ENCODE assay signal across 35 cellular contexts in genomic region chr1:74038042-74038441, GRCh38.
DNase-seq lines count a peak whose midpoint lies in the region; ATAC-seq and TF ChIP-seq lines count a peak whose summit lies in the region.
"Had no signal": no experiment of that assay in that cellular context is flagged by ENCODE, and none has a peak within 500 bp of the region (broad histone marks: within the 10 kb centered on the region; RNA-seq: fewer than 3 reads in every experiment).

No MANE protein-coding gene starts in this region.

- TF ChIP-seq CTCF in sigmoid colon (IDR thresholded peaks at IDR 0.05), result no peak

- no peak overlapping the region for H4K91ac ChIP-seq in neuronal stem cell (ENCODE audit: low read depth, low read length, poor library complexity)

- no peak overlapping the region for H3K14ac ChIP-seq in neuronal stem cell (ENCODE audit: low read length)

- no peaks in the 10 kb centered on the region for H3K79me1 ChIP-seq in neuronal stem cell (ENCODE audit: low read depth, low read length)

- H3K4me3 Mint-ChIP-seq in stimulated activated effector memory CD8-positive, alpha-beta T cell treated with anti-CD3 and anti-CD28 coated beads, Interleukin-12 subunit alpha, Interleukin-12 subunit beta, amount 100 ng/mL, for 72 hours, result no peak overlapping the region
- H3K4me3 Mint-ChIP-seq: B cell; CD14-positive monocyte; CD4-positive, alpha-beta memory T cell; CD4-positive, alpha-beta T cell; CD8-positive, alpha-beta memory T cell; CD8-positive, alpha-beta T cell had no signal

- no peak overlapping the region for H4K8ac ChIP-seq in neuronal stem cell (ENCODE audit: low read depth, low read length)

- H3K9me3 ChIP-seq in neuronal stem cell (replicated peaks in 1 of 2; ENCODE audit: control insufficient read depth in 2 of 2, insufficient read depth in 1 of 2, low read depth in 1 of 2, low read length in 2 of 2) (peaks cover 0 to 1% of the 10 kb centered on the region in 2 donors), sigmoid colon (peaks cover 0 to 2% (median 0%) of the 10 kb centered on the region in 4 donors)
- H3K9me3 ChIP-seq: A549, BE2C, BLaER1, Caco-2 had no signal

- no peak for TF ChIP-seq EP300 in sigmoid colon (IDR thresholded peaks at IDR 0.05)

- H3K9me3 Mint-ChIP-seq in stimulated activated effector memory CD8-positive, alpha-beta T cell treated with anti-CD3 and anti-CD28 coated beads, Interleukin-12 subunit alpha, Interleukin-12 subunit beta, amount 100 ng/mL, for 72 hours, result peaks cover 5% of the 10 kb centered on the region

- H2BK5ac ChIP-seq in neuronal stem cell (ENCODE audit: low read length), result no peak overlapping the region

- H3K9ac ChIP-seq in neuronal stem cell (ENCODE audit: low read depth, low read length, poor library complexity), result no peak overlapping the region
- H3K9ac ChIP-seq: BLaER1; BLaER1 treated with 17β-estradiol and CSF1 and Interleukin-3, amounts not matched to agents 10 nM and 100 nM had no signal

- H3K23ac ChIP-seq in neuronal stem cell (ENCODE audit: low read depth, low read length, poor library complexity), result peak overlapping the region; percentile 6

- H3K27ac Mint-ChIP-seq in stimulated activated effector memory CD8-positive, alpha-beta T cell treated with anti-CD3 and anti-CD28 coated beads, Interleukin-12 subunit alpha, Interleukin-12 subunit beta, amount 100 ng/mL, for 72 hours, result no peak overlapping the region
- H3K27ac Mint-ChIP-seq: B cell; CD14-positive monocyte; CD4-positive, alpha-beta memory T cell; CD4-positive, alpha-beta T cell; CD4-positive, CD25-positive, alpha-beta regulatory T cell; CD8-positive, alpha-beta T cell had no signal

- H3K36me3 ChIP-seq in neuronal stem cell (replicated peaks in 1 of 2; ENCODE audit: control insufficient read depth in 2 of 2, insufficient read depth in 2 of 2, low read length in 2 of 2) (no peaks in the 10 kb centered on the region), sigmoid colon (no peaks in the 10 kb centered on the region)
- H3K36me3 ChIP-seq: BE2C; BLaER1; BLaER1 treated with 17β-estradiol and CSF1 and Interleukin-3, amounts not matched to agents 10 nM and 100 nM had no signal

- H2AK5ac ChIP-seq in neuronal stem cell (ENCODE audit: low read depth, low read length), result no peak overlapping the region

- H3K27me3 ChIP-seq in neuronal stem cell (ENCODE audit: control insufficient read depth in 3 of 3, insufficient read depth in 3 of 3, low read depth in 1 of 3, low read length in 3 of 3) (no peaks in the 10 kb centered on the region), sigmoid colon (no peaks in the 10 kb centered on the region)
- H3K27me3 ChIP-seq: BE2C; BLaER1; BLaER1 treated with 17β-estradiol and CSF1 and Interleukin-3, amounts not matched to agents 10 nM and 100 nM had no signal

- H3K27ac ChIP-seq in neuronal stem cell (replicated peaks; ENCODE audit: low read length) (no peak overlapping the region), sigmoid colon (no peak overlapping the region)
- H3K27ac ChIP-seq: 22Rv1; A549; BLaER1; BLaER1 treated with 17β-estradiol and CSF1 and Interleukin-3, amounts not matched to agents 10 nM and 100 nM; C4-2B had no signal

- peak; percentile 32 for ATAC-seq in stimulated activated effector memory CD8-positive, alpha-beta T cell treated with anti-CD3 and anti-CD28 coated beads, Interleukin-12 subunit alpha, Interleukin-12 subunit beta, amount 100 ng/mL, for 72 hours
- no peak for ATAC-seq in HG03457 (IDR thresholded peaks at IDR 0.05; ENCODE audit: unreplicated experiment)
- ATAC-seq: A549; CD8-positive, alpha-beta T cell had no signal

- H3K4ac ChIP-seq in neuronal stem cell (ENCODE audit: low read length), result no peak overlapping the region

- WGBS in neuronal stem cell (ENCODE audit: extremely low coverage in 2 of 2, insufficient read length in 2 of 2, insufficient replicate concordance in 1 of 2), 2 donors, result no CpG with 5 or more reads among the region's 3 CpGs
- 86 to 87% methylated on average over 3 of the region's 3 CpGs for WGBS in sigmoid colon, 2 donors

- no peak for TF ChIP-seq POLR2A in sigmoid colon (IDR thresholded peaks at IDR 0.05)

- H3K36me3 Mint-ChIP-seq in stimulated activated effector memory CD8-positive, alpha-beta T cell treated with anti-CD3 and anti-CD28 coated beads, Interleukin-12 subunit alpha, Interleukin-12 subunit beta, amount 100 ng/mL, for 72 hours, result no peaks in the 10 kb centered on the region
- H3K36me3 Mint-ChIP-seq: CD14-positive monocyte; CD4-positive, alpha-beta memory T cell; CD4-positive, CD25-positive, alpha-beta regulatory T cell; CD8-positive, alpha-beta memory T cell; CD8-positive, alpha-beta T cell had no signal

- H3K4me2 ChIP-seq in neuronal stem cell (ENCODE audit: insufficient read depth, low read length, poor library complexity, severe bottlenecking), result no peak overlapping the region
- H3K4me2 ChIP-seq: A549; BLaER1; BLaER1 treated with 17β-estradiol and CSF1 and Interleukin-3, amounts not matched to agents 10 nM and 100 nM had no signal

- H2AFZ ChIP-seq in neuronal stem cell (ENCODE audit: low read length), result no peak overlapping the region

- peak overlapping the region; percentile 8 for H3K18ac ChIP-seq in neuronal stem cell (ENCODE audit: low read length)

- intact Hi-C loops in sigmoid colon (cut with DNase I), result no loop called here

- DNase-seq in NCI-H82 (lab: John Stamatoyannopoulos, UW), result peak; percentile 6
- DNase-seq in NCI-H82 treated with DMSO at 0.1 percent for 48 hours (lab: John Stamatoyannopoulos, UW; ENCODE audit: unreplicated experiment), result no peak
- no peak for DNase-seq in neuronal stem cell (ENCODE audit: low spot score)
- peak; percentile 37 for DNase-seq in sigmoid colon
- no peak for DNase-seq in stimulated activated effector memory CD8-positive, alpha-beta T cell treated with anti-CD3 and anti-CD28 coated beads, Interleukin-12 subunit alpha, Interleukin-12 subunit beta, amount 100 ng/mL, for 72 hours (ENCODE audit: low spot score in 2 of 2)
- no peak for DNase-seq in HuH-7.5 (ENCODE audit: low spot score)
- no peak for DNase-seq in inferior parietal cortex (ENCODE audit: extremely low spot score)
- DNase-seq: 8988T; ACHN; AML-193; BE2C; C1 segment of cervical spinal cord; Caco-2; Calu3; CD4-positive, alpha-beta memory T cell; CD4-positive, alpha-beta T cell; CD4-positive, CD25-positive, alpha-beta regulatory T cell; CD8-positive, alpha-beta memory T cell; CD8-positive, alpha-beta T cell; COR-L47; DMS 273 treated with DMSO at 0.1 percent for 48 hours; DMS153; DMS53; DMS79; DMS79 treated with DMSO at 0.1 percent for 48 hours; DND-41; EL had no signal

- H2BK15ac ChIP-seq in neuronal stem cell (ENCODE audit: low read length), result no peak overlapping the region

- H2BK12ac ChIP-seq in neuronal stem cell (ENCODE audit: low read length), result no peak overlapping the region

- no peak overlapping the region for H2BK120ac ChIP-seq in neuronal stem cell (ENCODE audit: low read depth, low read length)

- H3K4me1 Mint-ChIP-seq in stimulated activated effector memory CD8-positive, alpha-beta T cell treated with anti-CD3 and anti-CD28 coated beads, Interleukin-12 subunit alpha, Interleukin-12 subunit beta, amount 100 ng/mL, for 72 hours, result no peaks in the 10 kb centered on the region
- H3K4me1 Mint-ChIP-seq: B cell; CD14-positive monocyte; CD4-positive, alpha-beta memory T cell; CD4-positive, CD25-positive, alpha-beta regulatory T cell; CD8-positive, alpha-beta memory T cell had no signal

- H3K4me3 ChIP-seq in neuronal stem cell (ENCODE audit: low read length in 2 of 2), result no peak overlapping the region
- H3K4me3 ChIP-seq in sigmoid colon, result no peak overlapping the region
- H3K4me3 ChIP-seq: A549; BLaER1; BLaER1 treated with 17β-estradiol and CSF1 and Interleukin-3, amounts not matched to agents 10 nM and 100 nM had no signal

- H3K4me1 ChIP-seq in neuronal stem cell (ENCODE audit: control insufficient read depth in 2 of 2, insufficient read depth in 1 of 2, low read depth in 1 of 2, low read length in 2 of 2), result no peaks in the 10 kb centered on the region
- no peaks in the 10 kb centered on the region for H3K4me1 ChIP-seq in sigmoid colon
- H3K4me1 ChIP-seq: A549; BE2C; BLaER1; BLaER1 treated with 17β-estradiol and CSF1 and Interleukin-3, amounts not matched to agents 10 nM and 100 nM; Caco-2 had no signal

Comparison
In these comparisons a context has a peak if more than half of its experiments do, and no peak if none do; other contexts are left out.
1. DNase-seq: peak in NCI-H82 (single experiment) and sigmoid colon (single experiment); none in NCI-H82 treated with DMSO at 0.1 percent for 48 hours (single experiment), neuronal stem cell (single experiment), stimulated activated effector memory CD8-positive, alpha-beta T cell treated with anti-CD3 and anti-CD28 coated beads, Interleukin-12 subunit alpha, Interleukin-12 subunit beta, amount 100 ng/mL, for 72 hours (0 of 2), HuH-7.5 (single experiment) and inferior parietal cortex (single experiment).